In genomic region chrX:111917591-111917990, GRCh38 we compare ENCODE assay signal across 32 cellular contexts. TPM values are rescaled to one million over a fixed set of nuclear protein-coding genes. Genes with fewer than 3 reads are reported as not detected.
"Had no signal": no experiment of that assay in that cellular context is flagged by ENCODE, and none has a peak within 500 bp of the region (broad histone marks: within the 10 kb centered on the region; RNA-seq: fewer than 3 reads in every experiment).

No MANE protein-coding gene starts in this region.

- H3K27ac ChIP-seq: dorsolateral prefrontal cortex, gastrocnemius medialis, psoas muscle, sigmoid colon, thoracic aorta, tibial nerve, upper lobe of right lung, uterus had no signal

- H3K27me3 Mint-ChIP-seq: naive thymus-derived CD4-positive, alpha-beta T cell had no signal

- H3K4me3 Mint-ChIP-seq: naive thymus-derived CD4-positive, alpha-beta T cell; nephron; stimulated activated effector memory CD8-positive, alpha-beta T cell treated with anti-CD3 and anti-CD28 coated beads, Interleukin-12 subunit alpha, Interleukin-12 subunit beta, amount 100 ng/mL, for 72 hours had no signal

- H3K4me1 Mint-ChIP-seq: naive thymus-derived CD4-positive, alpha-beta T cell; stimulated activated effector memory CD8-positive, alpha-beta T cell treated with anti-CD3 and anti-CD28 coated beads, Interleukin-12 subunit alpha, Interleukin-12 subunit beta, amount 100 ng/mL, for 72 hours had no signal

- H3K36me3 ChIP-seq: gastrocnemius medialis, sigmoid colon, thoracic aorta, tibial nerve, upper lobe of right lung, uterus had no signal

- H3K4me3 ChIP-seq: dorsolateral prefrontal cortex, gastrocnemius medialis, psoas muscle, sigmoid colon, thoracic aorta, tibial nerve, upper lobe of right lung, uterus had no signal

- H3K36me3 Mint-ChIP-seq: naive thymus-derived CD4-positive, alpha-beta T cell; stimulated activated effector memory CD8-positive, alpha-beta T cell treated with anti-CD3 and anti-CD28 coated beads, Interleukin-12 subunit alpha, Interleukin-12 subunit beta, amount 100 ng/mL, for 72 hours had no signal

- FAIRE-seq: colon, kidney had no signal

- DNase-seq: dorsolateral prefrontal cortex; effector CD4-positive, alpha-beta T cell; foreskin fibroblast; gastrocnemius medialis; head of caudate nucleus; kidney; mesenchymal stem cell; midbrain; naive thymus-derived CD4-positive, alpha-beta T cell; nucleus accumbens; psoas muscle; right cardiac atrium; sigmoid colon; stimulated activated CD4-positive, alpha-beta T cell treated with anti-CD3 and anti-CD28 coated beads, Interleukin-2, amount 100 ng/mL, for 24 hours; stimulated activated CD4-positive, alpha-beta T cell treated with anti-CD3 and anti-CD28 coated beads, Interleukin-4, amount 100 ng/mL, for 24 hours; stimulated activated naive CD8-positive, alpha-beta T cell treated with anti-CD3 and anti-CD28 coated beads, Interleukin-15, Interleukin-2, amounts not matched to agents 100 U/mL and 50 U/mL, for 24 hours; substantia nigra; upper lobe of right lung; uterus had no signal

- ATAC-seq: gastrocnemius medialis; left lobe of liver; naive thymus-derived CD4-positive, alpha-beta T cell; psoas muscle; right cardiac atrium; stimulated activated effector memory CD8-positive, alpha-beta T cell treated with anti-CD3 and anti-CD28 coated beads, Interleukin-12 subunit alpha, Interleukin-12 subunit beta, amount 100 ng/mL, for 72 hours; stimulated activated naive CD8-positive, alpha-beta T cell treated with anti-CD3 and anti-CD28 coated beads, Interleukin-15, Interleukin-2, amounts not matched to agents 100 U/mL and 50 U/mL, for 24 hours; upper lobe of right lung had no signal

- H3K27me3 ChIP-seq: gastrocnemius medialis, sigmoid colon, tibial nerve, upper lobe of right lung, uterus had no signal

- H3K27ac Mint-ChIP-seq: naive thymus-derived CD4-positive, alpha-beta T cell; stimulated activated effector memory CD8-positive, alpha-beta T cell treated with anti-CD3 and anti-CD28 coated beads, Interleukin-12 subunit alpha, Interleukin-12 subunit beta, amount 100 ng/mL, for 72 hours had no signal

- H3K9me3 ChIP-seq: gastrocnemius medialis, psoas muscle, sigmoid colon, thoracic aorta, tibial nerve, upper lobe of right lung, uterus had no signal

- H3K4me1 ChIP-seq: gastrocnemius medialis, psoas muscle, sigmoid colon, tibial nerve, upper lobe of right lung, uterus had no signal

RNA-seq across cellular contexts. Expression of gene TRPC5OS, which starts 41.6 kb away (rescaled TPM):
- total RNA-seq: gastrocnemius medialis; glomerular endothelial cell; kidney; left lobe of liver; lower leg skin; lung microvascular endothelial cell; naive thymus-derived CD4-positive, alpha-beta T cell; osteocyte; psoas muscle; renal cortical epithelial cell; sigmoid colon; skeletal muscle tissue; thoracic aorta; tibial nerve; upper lobe of right lung; uterus had no signal
- polyA plus RNA-seq: esophagus; naive thymus-derived CD4-positive, alpha-beta T cell; psoas muscle; right cardiac atrium; sigmoid colon had no signal
